Comparison of ENCODE assay signal across 8 cellular contexts in the genomic region with DNA sequence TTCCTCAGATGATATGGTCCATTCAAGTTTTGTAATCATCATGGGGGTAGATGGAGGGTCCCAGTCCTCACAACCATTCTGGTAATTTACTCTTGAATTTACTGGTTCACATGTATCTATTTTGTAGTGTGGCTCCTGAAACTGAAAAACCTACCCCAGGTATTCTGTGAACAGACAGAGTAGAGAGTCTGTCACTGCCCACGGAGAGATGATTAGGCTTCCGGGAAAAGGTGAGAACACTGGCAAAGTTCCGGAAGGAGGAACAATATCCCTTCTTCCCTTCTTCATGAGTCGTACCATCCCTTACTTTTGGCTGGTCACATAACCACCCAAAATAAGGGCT.
DNase-seq lines count a peak whose midpoint lies in the region; ATAC-seq and TF ChIP-seq lines count a peak whose summit lies in the region.

No MANE protein-coding gene starts in this region.

- peaks cover 22% of the 10 kb centered on the region for H3K4me1 ChIP-seq in IMR-90 (ENCODE audit: control insufficient read depth, insufficient read depth, low read length)
- no peaks in the 10 kb centered on the region for H3K4me1 ChIP-seq in right lobe of liver

- TF ChIP-seq RAD21 in IMR-90 (IDR thresholded peaks at IDR 0.05; ENCODE audit: low read length) = no peak

- no peak for DNase-seq in activated CD4-positive, alpha-beta T cell treated with anti-CD3 and anti-CD28 coated beads, Interleukin-2, amount 10 ng/mL, durations not matched to agents 24 days and 14 days
- no peak for DNase-seq in activated CD4-positive, alpha-beta T cell treated with anti-CD3 and anti-CD28 coated beads, Interleukin-2, amount 10 ng/mL, durations not matched to agents 7 days and 5 days
- DNase-seq in IMR-90 (no peak), osteocyte (ENCODE audit: extremely low spot score, unreplicated experiment) (no peak), right lobe of liver (no peak), NCI-H1092 treated with DMSO at 0.1 percent for 48 hours (lab: John Stamatoyannopoulos, UW) (no peak), sciatic nerve (ENCODE audit: low spot score) (no peak)

- peaks cover 61% of the 10 kb centered on the region for H3K4me1 Mint-ChIP-seq in activated CD4-positive, alpha-beta T cell treated with anti-CD3 and anti-CD28 coated beads, Interleukin-2, amount 10 ng/mL, durations not matched to agents 24 days and 14 days
- H3K4me1 Mint-ChIP-seq in activated CD4-positive, alpha-beta T cell treated with anti-CD3 and anti-CD28 coated beads, Interleukin-2, amount 10 ng/mL, durations not matched to agents 7 days and 5 days = peaks cover 66% of the 10 kb centered on the region
- H3K4me1 Mint-ChIP-seq in osteocyte (ENCODE audit: unreplicated experiment) = peaks cover 83% of the 10 kb centered on the region

- peaks cover 28% of the 10 kb centered on the region for H3K36me3 Mint-ChIP-seq in activated CD4-positive, alpha-beta T cell treated with anti-CD3 and anti-CD28 coated beads, Interleukin-2, amount 10 ng/mL, durations not matched to agents 24 days and 14 days (ENCODE audit: low read depth)
- H3K36me3 Mint-ChIP-seq in activated CD4-positive, alpha-beta T cell treated with anti-CD3 and anti-CD28 coated beads, Interleukin-2, amount 10 ng/mL, durations not matched to agents 7 days and 5 days (ENCODE audit: low read depth) = peaks cover 57% of the 10 kb centered on the region
- H3K36me3 Mint-ChIP-seq in osteocyte (ENCODE audit: unreplicated experiment) = peaks cover 4% of the 10 kb centered on the region

- H3K18ac ChIP-seq in IMR-90 (ENCODE audit: low read depth, low read length) = peak overlapping the region; percentile 82; the same call in 1 of the 2 replicates

- peak overlapping the region; percentile 17 for H3K27ac Mint-ChIP-seq in activated CD4-positive, alpha-beta T cell treated with anti-CD3 and anti-CD28 coated beads, Interleukin-2, amount 10 ng/mL, durations not matched to agents 24 days and 14 days
- no peak overlapping the region for H3K27ac Mint-ChIP-seq in activated CD4-positive, alpha-beta T cell treated with anti-CD3 and anti-CD28 coated beads, Interleukin-2, amount 10 ng/mL, durations not matched to agents 7 days and 5 days
- peak overlapping the region; percentile 95 for H3K27ac Mint-ChIP-seq in osteocyte (ENCODE audit: unreplicated experiment)

- peaks cover 5% of the 10 kb centered on the region for H3K9me1 ChIP-seq in IMR-90 (ENCODE audit: insufficient read depth, low read length)

- CTCF ChIA-PET in activated CD4-positive, alpha-beta T cell treated with anti-CD3 and anti-CD28 coated beads, Interleukin-2, amount 10 ng/mL, durations not matched to agents 7 days and 5 days (lab: Charles Lee) = interaction anchor here (1.1 kb wide), 1 partner anchor 145 kb away, joined by 3 read pairs; the partner anchor contains the start of gene MAML2
- CTCF ChIA-PET in IMR-90 (lab: Yijun Ruan, JAX) = interaction anchor here (0.7 kb wide), 1 partner anchor 106 kb away, joined by 3 read pairs; no protein-coding TSS in a partner anchor

- peak overlapping the region; percentile 61; the same call in 1 of the 2 replicates for H2BK20ac ChIP-seq in IMR-90 (ENCODE audit: low read depth, low read length)

- H2BK120ac ChIP-seq in IMR-90 (ENCODE audit: low read depth, low read length) = no peak overlapping the region

- peaks cover 41 to 63% of the 10 kb centered on the region in 2 experiments for H3K79me1 ChIP-seq in IMR-90 (ENCODE audit: low read depth in 1 of 2, low read length in 2 of 2)

- TF ChIP-seq POLR2A in IMR-90 (IDR thresholded peaks at IDR 0.05; ENCODE audit: low read depth, low read length) = no peak
- TF ChIP-seq POLR2A in right lobe of liver (IDR thresholded peaks at IDR 0.05) = no peak

- in situ Hi-C loops in IMR-90 (cut with MboI; ENCODE audit: low sequenced_read_pairs) = no loop called here

- H2AK9ac ChIP-seq in IMR-90 (replicated peaks; ENCODE audit: low read depth, low read length, poor library complexity) = no peak overlapping the region

- H3K27ac ChIP-seq in IMR-90 (ENCODE audit: insufficient read depth, low read length) (no peak overlapping the region), right lobe of liver (no peak overlapping the region)

- no peak overlapping the region; the same call in 1 of the 2 replicates for H4K5ac ChIP-seq in IMR-90 (ENCODE audit: low read depth, low read length)

- TF ChIP-seq CTCF in IMR-90 (conservative IDR thresholded peaks at IDR 0.05; ENCODE audit: low read depth, low read length) (no peak), osteocyte (IDR thresholded peaks at IDR 0.05) (no peak), right lobe of liver (IDR thresholded peaks at IDR 0.05) (no peak)

- H3K9ac ChIP-seq in IMR-90 (ENCODE audit: low read depth, low read length) = no peak overlapping the region

- no peak overlapping the region for H3K4me2 ChIP-seq in IMR-90 (ENCODE audit: low read depth, low read length)

- H3K9me3 ChIP-seq in IMR-90 (ENCODE audit: control insufficient read depth, insufficient read depth, low read length) (no peaks in the 10 kb centered on the region), right lobe of liver (no peaks in the 10 kb centered on the region)

- H2AK5ac ChIP-seq in IMR-90 (ENCODE audit: low read depth, low read length) = no peak overlapping the region

- H2AFZ ChIP-seq in IMR-90 (replicated peaks; ENCODE audit: low read length, poor library complexity) = no peak overlapping the region

- peak overlapping the region; percentile 13 for H2BK5ac ChIP-seq in IMR-90 (ENCODE audit: low read depth, low read length, poor library complexity, severe bottlenecking)

- POLR2A ChIA-PET in activated CD4-positive, alpha-beta T cell treated with anti-CD3 and anti-CD28 coated beads, Interleukin-2, amount 10 ng/mL, durations not matched to agents 7 days and 5 days (lab: Charles Lee) = no interaction called here
- POLR2A ChIA-PET in IMR-90 (lab: Charles Lee; ENCODE audit: unreplicated experiment) = no interaction called here

- peak overlapping the region in 1 of 2 experiments; percentile 33; a peak in 2 of 4 replicates for H4K8ac ChIP-seq in IMR-90 (ENCODE audit: low read depth in 2 of 2, low read length in 2 of 2)

- H3K27me3 Mint-ChIP-seq in activated CD4-positive, alpha-beta T cell treated with anti-CD3 and anti-CD28 coated beads, Interleukin-2, amount 10 ng/mL, durations not matched to agents 24 days and 14 days = no peaks in the 10 kb centered on the region
- H3K27me3 Mint-ChIP-seq in activated CD4-positive, alpha-beta T cell treated with anti-CD3 and anti-CD28 coated beads, Interleukin-2, amount 10 ng/mL, durations not matched to agents 7 days and 5 days = no peaks in the 10 kb centered on the region
- H3K27me3 Mint-ChIP-seq in osteocyte (ENCODE audit: unreplicated experiment) = no peaks in the 10 kb centered on the region

- WGBS in IMR-90 (ENCODE audit: extremely low coverage in 2 of 2, insufficient read length in 1 of 2), 2 experiments = no CpG with 5 or more reads among the region's 4 CpGs
- WGBS in right lobe of liver (ENCODE audit: insufficient coverage, low coverage, low lambda C conversion rate, missing lambda C conversion rate) = 76% methylated on average over 4 of the region's 4 CpGs

- dilution Hi-C loops in IMR-90 (cut with HindIII; ENCODE audit: low sequenced_read_pairs, unreplicated experiment) = no loop called here

- BruUV-seq in IMR-90 (replicated peaks; lab: Mats Ljungman, UMichigan) = no TSS peak

- ATAC-seq in HG02623 (IDR thresholded peaks at IDR 0.05; ENCODE audit: unreplicated experiment) (peak; percentile 26), IMR-90 (ENCODE audit: low read depth) (no peak), right lobe of liver (no peak), sciatic nerve (no peak)

- peak overlapping the region; percentile 8; the same call in 2 of the 3 replicates for H2BK15ac ChIP-seq in IMR-90 (ENCODE audit: low read depth, low read length)

- intact Hi-C loops in activated CD4-positive, alpha-beta T cell treated with anti-CD3 and anti-CD28 coated beads, Interleukin-2, amount 10 ng/mL, durations not matched to agents 24 days and 14 days (cut with micrococcal nuclease) = loop anchor here (2.0 kb wide), 1 partner anchor 30 kb away; no protein-coding TSS in a partner anchor
- intact Hi-C loops in IMR-90 (cut with micrococcal nuclease) = no loop called here
- intact Hi-C loops in right lobe of liver (cut with DNase I) = no loop called here
- intact Hi-C loops in sciatic nerve (cut with DNase I) = no loop called here

- H3K27me3 ChIP-seq in IMR-90 (ENCODE audit: control insufficient read depth, insufficient read depth, low read length) (no peaks in the 10 kb centered on the region), right lobe of liver (no peaks in the 10 kb centered on the region)

- H3K9me3 Mint-ChIP-seq in activated CD4-positive, alpha-beta T cell treated with anti-CD3 and anti-CD28 coated beads, Interleukin-2, amount 10 ng/mL, durations not matched to agents 24 days and 14 days = peaks cover 12% of the 10 kb centered on the region
- H3K9me3 Mint-ChIP-seq in activated CD4-positive, alpha-beta T cell treated with anti-CD3 and anti-CD28 coated beads, Interleukin-2, amount 10 ng/mL, durations not matched to agents 7 days and 5 days = peaks cover 17% of the 10 kb centered on the region
- H3K9me3 Mint-ChIP-seq in osteocyte (ENCODE audit: unreplicated experiment) = no peaks in the 10 kb centered on the region

- H3K4ac ChIP-seq in IMR-90 (ENCODE audit: low read depth, low read length) = peak overlapping the region; percentile 44

- H4K91ac ChIP-seq in IMR-90 (ENCODE audit: insufficient read depth, low read depth, low read length) = no peak overlapping the region; the same call in 1 of the 2 replicates

- H3K4me3 ChIP-seq in IMR-90 (ENCODE audit: insufficient read depth, low read depth, low read length) (no peak overlapping the region), right lobe of liver (no peak overlapping the region)

- H3K4me3 Mint-ChIP-seq in activated CD4-positive, alpha-beta T cell treated with anti-CD3 and anti-CD28 coated beads, Interleukin-2, amount 10 ng/mL, durations not matched to agents 24 days and 14 days = peak overlapping the region; percentile 17
- H3K4me3 Mint-ChIP-seq in activated CD4-positive, alpha-beta T cell treated with anti-CD3 and anti-CD28 coated beads, Interleukin-2, amount 10 ng/mL, durations not matched to agents 7 days and 5 days = no peak overlapping the region
- no peak overlapping the region for H3K4me3 Mint-ChIP-seq in osteocyte (ENCODE audit: unreplicated experiment)

- H3K14ac ChIP-seq in IMR-90 (replicated peaks; ENCODE audit: low read depth, low read length) = no peak overlapping the region

- H3K36me3 ChIP-seq in IMR-90 (ENCODE audit: control insufficient read depth, insufficient read depth, low read length) (no peaks in the 10 kb centered on the region), right lobe of liver (no peaks in the 10 kb centered on the region)

- no peak overlapping the region for H3K56ac ChIP-seq in IMR-90 (ENCODE audit: extremely low read depth, insufficient read depth, low read length)

- no peaks in the 10 kb centered on the region for H4K20me1 ChIP-seq in IMR-90 (ENCODE audit: insufficient read depth, low read length)

- H3K23ac ChIP-seq in IMR-90 (ENCODE audit: low read depth, low read length) = peak overlapping the region; percentile 72; the same call in 1 of the 2 replicates

TF ChIP-seq in IMR-90, 13 proteins besides CTCF, POLR2A, EP300 and RAD21 (continues in another document):
- TF ChIP-seq RFX5 (IDR thresholded peaks at IDR 0.05; ENCODE audit: low read depth, low read length) (no peak), MXI1 (IDR thresholded peaks at IDR 0.05; ENCODE audit: borderline replicate concordance, low read depth, low read length) (no peak)
